In the genomic region with DNA sequence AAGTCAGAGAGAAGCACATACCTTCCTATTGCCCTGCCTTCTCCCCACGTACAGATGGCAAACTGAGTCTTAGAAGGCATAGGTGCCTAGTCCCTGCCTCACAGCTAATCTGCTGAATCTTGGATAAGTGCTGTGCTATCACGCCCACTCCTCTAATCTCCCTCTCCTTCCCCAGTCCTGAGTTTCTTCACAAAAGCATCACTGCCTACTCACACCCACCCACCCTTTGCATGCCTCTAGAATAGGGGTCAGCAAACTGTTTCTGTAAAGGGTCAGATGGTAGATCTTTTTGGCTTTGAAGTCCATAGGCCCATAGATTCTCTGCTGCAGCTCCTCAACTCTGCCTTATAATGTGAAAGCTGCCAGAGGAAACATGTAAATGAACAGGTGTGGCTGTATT, we compare ENCODE assay signal across 17 cellular contexts. TPM values are rescaled to one million over a fixed set of nuclear protein-coding genes. Genes with fewer than 3 reads are reported as not detected.
DNase-seq lines count a peak whose midpoint lies in the region; ATAC-seq and TF ChIP-seq lines count a peak whose summit lies in the region.
"Had no signal": no experiment of that assay in that cellular context is flagged by ENCODE, and none has a peak within 500 bp of the region (broad histone marks: within the 10 kb centered on the region; RNA-seq: fewer than 3 reads in every experiment).

No MANE protein-coding gene starts in this region.

- no peak overlapping the region for H3K9ac ChIP-seq in DND-41 (ENCODE audit: low read depth, low read length)

- H3K27ac ChIP-seq in DND-41 (ENCODE audit: low read length) (peak overlapping the region; percentile 7), WERI-Rb-1 (no peak overlapping the region), right lobe of liver (peak overlapping the region in 2 of 3 donors; percentile 82 to 89), hepatocyte (no peak overlapping the region)

- H3K79me2 ChIP-seq in DND-41 (ENCODE audit: insufficient read depth, low read length) (no peaks in the 10 kb centered on the region), hepatocyte (peaks cover 5% of the 10 kb centered on the region)

- peaks cover 37% of the 10 kb centered on the region for H3K4me1 Mint-ChIP-seq in activated CD4-positive, alpha-beta T cell treated with anti-CD3 and anti-CD28 coated beads, Interleukin-2, amount 10 ng/mL, durations not matched to agents 7 days and 5 days

- no peaks in the 10 kb centered on the region for H3K9me3 ChIP-seq in DND-41 (ENCODE audit: insufficient read depth, low read length, severe bottlenecking)
- no peaks in the 10 kb centered on the region for H3K9me3 ChIP-seq in WERI-Rb-1 (ENCODE audit: severe bottlenecking)
- H3K9me3 ChIP-seq in right lobe of liver: no peaks in the 10 kb centered on the region
- no peaks in the 10 kb centered on the region for H3K9me3 ChIP-seq in hepatocyte (ENCODE audit: low read depth)
- H3K9me3 ChIP-seq: pancreas had no signal

- POLR2A ChIA-PET in activated CD4-positive, alpha-beta T cell treated with anti-CD3 and anti-CD28 coated beads, Interleukin-2, amount 10 ng/mL, durations not matched to agents 7 days and 5 days (lab: Charles Lee): interaction anchor here (1.0 to 1.2 kb wide), 2 partner anchors 37 to 57 kb away, joined by 3 to 4 read pairs; no protein-coding TSS in a partner anchor

- H3K4me2 ChIP-seq in DND-41 (ENCODE audit: insufficient read depth, low read length) (no peak overlapping the region), hepatocyte (no peak overlapping the region)

- TF ChIP-seq CTCF in DND-41 (IDR thresholded peaks at IDR 0.05; ENCODE audit: borderline replicate concordance, extremely low read depth, low read length, poor library complexity, severe bottlenecking) (no peak), WERI-Rb-1 (IDR thresholded peaks at IDR 0.05; ENCODE audit: low read depth, low read length) (no peak), right lobe of liver (IDR thresholded peaks at IDR 0.05) (no peak), hepatocyte (IDR thresholded peaks at IDR 0.05; ENCODE audit: poor library complexity) (no peak)

- WGBS in right lobe of liver (ENCODE audit: insufficient coverage, low coverage, low lambda C conversion rate, missing lambda C conversion rate): no CpG with 5 or more reads among the region's 2 CpGs
- 70% methylated on average over 2 of the region's 2 CpGs for WGBS in hepatocyte (ENCODE audit: low lambda C conversion rate, missing lambda C conversion rate)

- ATAC-seq in DND-41 (ENCODE audit: insufficient read depth, low read depth) (no peak), right lobe of liver (no peak)
- ATAC-seq: left cardiac atrium, pancreas had no signal

- H3K36me3 ChIP-seq in DND-41 (ENCODE audit: insufficient read depth, low read length): no peaks in the 10 kb centered on the region
- no peaks in the 10 kb centered on the region for H3K36me3 ChIP-seq in WERI-Rb-1
- H3K36me3 ChIP-seq in right lobe of liver: no peaks in the 10 kb centered on the region
- no peaks in the 10 kb centered on the region for H3K36me3 ChIP-seq in hepatocyte (replicated peaks; ENCODE audit: insufficient read depth, low read depth)
- H3K36me3 ChIP-seq: pancreas had no signal

- H3K27me3 Mint-ChIP-seq in activated CD4-positive, alpha-beta T cell treated with anti-CD3 and anti-CD28 coated beads, Interleukin-2, amount 10 ng/mL, durations not matched to agents 7 days and 5 days: no peaks in the 10 kb centered on the region
- H3K27me3 Mint-ChIP-seq: stimulated activated naive CD8-positive, alpha-beta T cell treated with anti-CD3 and anti-CD28 coated beads, Interleukin-15, Interleukin-2, amounts not matched to agents 100 ng/mL and 50 ng/mL, for 24 hours had no signal

- intact Hi-C loops in right lobe of liver (cut with DNase I): no loop called here

- H3K36me3 Mint-ChIP-seq in activated CD4-positive, alpha-beta T cell treated with anti-CD3 and anti-CD28 coated beads, Interleukin-2, amount 10 ng/mL, durations not matched to agents 7 days and 5 days (ENCODE audit: low read depth): no peaks in the 10 kb centered on the region

- no peaks in the 10 kb centered on the region for H3K9me2 ChIP-seq in hepatocyte (replicated peaks; ENCODE audit: insufficient read depth)

- H3K4me3 ChIP-seq in DND-41 (ENCODE audit: low read depth in 1 of 2, low read length in 2 of 2) (no peak overlapping the region), WERI-Rb-1 (ENCODE audit: low read depth, low read length) (no peak overlapping the region), right lobe of liver (no peak overlapping the region), hepatocyte (no peak overlapping the region)
- H3K4me3 ChIP-seq: pancreas, smooth muscle cell had no signal

- H3K27ac Mint-ChIP-seq in activated CD4-positive, alpha-beta T cell treated with anti-CD3 and anti-CD28 coated beads, Interleukin-2, amount 10 ng/mL, durations not matched to agents 7 days and 5 days: peak overlapping the region; percentile 80
- H3K27ac Mint-ChIP-seq: stimulated activated naive CD8-positive, alpha-beta T cell treated with anti-CD3 and anti-CD28 coated beads, Interleukin-15, Interleukin-2, amounts not matched to agents 100 ng/mL and 50 ng/mL, for 24 hours had no signal

- no peak overlapping the region for H3K4me3 Mint-ChIP-seq in activated CD4-positive, alpha-beta T cell treated with anti-CD3 and anti-CD28 coated beads, Interleukin-2, amount 10 ng/mL, durations not matched to agents 7 days and 5 days
- H3K4me3 Mint-ChIP-seq: stimulated activated naive CD8-positive, alpha-beta T cell treated with anti-CD3 and anti-CD28 coated beads, Interleukin-15, Interleukin-2, amounts not matched to agents 100 ng/mL and 50 ng/mL, for 24 hours had no signal

- H2AFZ ChIP-seq in DND-41 (ENCODE audit: low read depth, low read length) (no peak overlapping the region), hepatocyte (no peak overlapping the region)

- peaks cover 28% of the 10 kb centered on the region for H3K4me1 ChIP-seq in DND-41 (ENCODE audit: insufficient read depth, low read length)
- peaks cover 0 to 40% (median 22%) of the 10 kb centered on the region in 4 donors for H3K4me1 ChIP-seq in right lobe of liver
- peaks cover 24% of the 10 kb centered on the region for H3K4me1 ChIP-seq in hepatocyte (ENCODE audit: insufficient read depth)

- TF ChIP-seq POLR2A in right lobe of liver (IDR thresholded peaks at IDR 0.05): no peak

- CTCF ChIA-PET in activated CD4-positive, alpha-beta T cell treated with anti-CD3 and anti-CD28 coated beads, Interleukin-2, amount 10 ng/mL, durations not matched to agents 7 days and 5 days (lab: Charles Lee): interaction anchor here (0.5 to 2.4 kb wide), 7 partner anchors 8 to 122 kb away, joined by 3 to 9 read pairs (median 6); a partner anchor contains a TSS

- H3K27me3 ChIP-seq in DND-41 (ENCODE audit: insufficient read depth, low read length, poor library complexity): no peaks in the 10 kb centered on the region
- H3K27me3 ChIP-seq in WERI-Rb-1 (ENCODE audit: insufficient read depth, low read depth, severe bottlenecking): no peaks in the 10 kb centered on the region
- H3K27me3 ChIP-seq in right lobe of liver: no peaks in the 10 kb centered on the region
- H3K27me3 ChIP-seq in hepatocyte: no peaks in the 10 kb centered on the region
- H3K27me3 ChIP-seq: pancreas had no signal

- H3K9me3 Mint-ChIP-seq in activated CD4-positive, alpha-beta T cell treated with anti-CD3 and anti-CD28 coated beads, Interleukin-2, amount 10 ng/mL, durations not matched to agents 7 days and 5 days: no peaks in the 10 kb centered on the region
- H3K9me3 Mint-ChIP-seq: stimulated activated naive CD8-positive, alpha-beta T cell treated with anti-CD3 and anti-CD28 coated beads, Interleukin-15, Interleukin-2, amounts not matched to agents 100 ng/mL and 50 ng/mL, for 24 hours had no signal

- DNase-seq in activated CD4-positive, alpha-beta T cell treated with anti-CD3 and anti-CD28 coated beads, Interleukin-2, amount 10 ng/mL, durations not matched to agents 7 days and 5 days: no peak
- DNase-seq in activated CD4-positive, alpha-beta T cell treated with anti-CD3 and anti-CD28 coated beads, Interleukin-2, amount 50 U/mL, for 4 hours: no peak
- DNase-seq in DND-41 (no peak), WERI-Rb-1 (peak; percentile 21), right lobe of liver (no peak), NCI-H1417 treated with DMSO at 0.1 percent for 48 hours (lab: John Stamatoyannopoulos, UW) (no peak), hepatocyte (ENCODE audit: low spot score) (no peak), GF-D8 (lab: John Stamatoyannopoulos, UW) (no peak)
- DNase-seq: activated gamma-delta T cell treated with Interleukin-2 at 50 U/mL for 16 hours, H7, hypothalamus, left cardiac atrium, NCI-H2081, RPMI8226 had no signal

- H4K20me1 ChIP-seq in DND-41 (ENCODE audit: insufficient read depth, low read length): no peaks in the 10 kb centered on the region
- H4K20me1 ChIP-seq in hepatocyte (ENCODE audit: insufficient read depth, poor library complexity, severe bottlenecking): no peaks in the 10 kb centered on the region

RNA-seq across cellular contexts. Expression of a gene that starts 23.2 kb away (rescaled TPM):
- total RNA-seq in activated CD4-positive, alpha-beta T cell treated with anti-CD3 and anti-CD28 coated beads, Interleukin-2, amount 10 ng/mL, durations not matched to agents 7 days and 5 days: 10 to 100 TPM; 92.5 to 93.8 TPM
- total RNA-seq in right lobe of liver (10 to 100 TPM in 1 of 6 experiments, 1 to 10 TPM in 5; 6.1 to 14.8 (median 8.4) TPM), hepatocyte (35.4 and 36.1 TPM in 2 replicates)
- 14.9 and 15.2 TPM in 2 replicates for polyA plus RNA-seq in hepatocyte

Comparison
In these comparisons a context has a peak if more than half of its experiments do, and no peak if none do; other contexts are left out.
1. H3K27ac ChIP-seq: peak in DND-41 (single experiment) and right lobe of liver (2 of 3); none in WERI-Rb-1 (single experiment) and hepatocyte (single experiment).